Comparison of ENCODE assay signal across 32 cellular contexts in the genomic region with DNA sequence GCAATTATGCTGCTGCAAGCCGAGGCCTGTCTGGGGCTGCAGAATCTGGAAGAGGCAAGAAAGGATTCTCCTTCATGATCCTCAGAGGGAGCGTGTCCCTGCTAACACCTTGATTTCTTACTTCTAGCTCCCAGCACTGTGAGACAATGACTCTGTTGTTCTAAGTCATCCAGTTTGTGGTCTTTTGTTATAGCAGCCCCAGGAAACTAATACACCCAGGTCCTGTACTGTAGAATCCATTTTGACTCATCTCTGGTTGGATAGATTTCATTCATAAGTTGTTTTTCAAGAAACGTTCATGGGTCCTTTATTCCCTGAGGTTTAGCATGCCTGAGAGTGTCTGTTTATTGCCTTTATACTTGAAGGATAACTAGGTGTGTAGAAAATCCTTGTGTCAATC.
"Had no signal": no experiment of that assay in that cellular context is flagged by ENCODE, and none has a peak within 500 bp of the region (broad histone marks: within the 10 kb centered on the region; RNA-seq: fewer than 3 reads in every experiment).

No MANE protein-coding gene starts in this region.

- H3K79me2 ChIP-seq: parathyroid adenoma had no signal

- H3K9ac ChIP-seq: neural progenitor cell, parathyroid adenoma had no signal

- H3K4me1 ChIP-seq: neural progenitor cell, parathyroid adenoma, psoas muscle, suprapubic skin, testis, tibial artery, transverse colon, upper lobe of right lung, uterus had no signal

- H3K4me1 Mint-ChIP-seq: nephron progenitor cell, neural progenitor cell had no signal

- H3K27ac ChIP-seq: neural progenitor cell, ovary, parathyroid adenoma, psoas muscle, skin epidermis, spleen, suprapubic skin, testis, tibial artery, transverse colon, upper lobe of right lung, uterus had no signal

- H3K27me3 ChIP-seq: neural progenitor cell, ovary, spleen, suprapubic skin, testis, tibial artery, transverse colon, upper lobe of right lung, uterus had no signal

- H3K36me3 ChIP-seq: neural progenitor cell, ovary, spleen, suprapubic skin, tibial artery, transverse colon, upper lobe of right lung, uterus had no signal

- H3K4me2 ChIP-seq: neural progenitor cell, smooth muscle cell had no signal

- H3K27ac Mint-ChIP-seq: naive thymus-derived CD8-positive, alpha-beta T cell; natural killer cell treated with Interleukin-12 subunit alpha and Interleukin-12 subunit beta and Interleukin-15 and Interleukin-18, amount 100 ng/mL, for 72 hours; nephron progenitor cell; neural progenitor cell; progenitor cell of endocrine pancreas; stimulated activated memory B cell treated with anti-CD40 and anti-IgM and Interleukin-4, amounts not matched to agents 10 μg/mL and 1 μg/mL and 100 μg/mL, for 72 hours; stimulated activated naive CD8-positive, alpha-beta T cell treated with anti-CD3 and anti-CD28 coated beads, Interleukin-15, amount 100 ng/mL, for 72 hours; type B pancreatic cell had no signal

- DNase-seq: naive thymus-derived CD8-positive, alpha-beta T cell; nephron progenitor cell; occipital lobe; ovary; posterior cingulate gyrus; psoas muscle; right cardiac atrium; spleen; stimulated activated CD4-positive, alpha-beta T cell treated with anti-CD3 and anti-CD28 coated beads, Interleukin-12 subunit alpha, Interleukin-12 subunit beta, amount 100 ng/mL, for 4 hours; stimulated activated CD4-positive, alpha-beta T cell treated with anti-CD3 and anti-CD28 coated beads, Interleukin-1b, Interleukin-23, amount 100 ng/mL, for 48 hours; stimulated activated CD4-positive, alpha-beta T cell treated with anti-CD3 and anti-CD28 coated beads, Interleukin-4, amount 100 ng/mL, for 1 hour; stimulated activated CD4-positive, alpha-beta T cell treated with anti-CD3 and anti-CD28 coated beads, Interleukin-4, amount 100 ng/mL, for 4 hours; stimulated activated CD8-positive, alpha-beta memory T cell treated with anti-CD3 and anti-CD28 coated beads, Interleukin-4, amount 100 ng/mL, for 48 hours; stimulated activated naive CD4-positive, alpha-beta T cell; stimulated activated naive CD8-positive, alpha-beta T cell treated with anti-CD3 and anti-CD28 coated beads, Interleukin-15, amount 100 ng/mL, for 72 hours; stimulated activated naive CD8-positive, alpha-beta T cell treated with anti-CD3 and anti-CD28 coated beads, Interleukin-15, Interleukin-2, amounts not matched to agents 100 U/mL and 50 U/mL, for 24 hours; substantia nigra; testis; tibial artery; transverse colon; upper lobe of right lung; uterus had no signal

- H3K9me3 ChIP-seq: ovary, psoas muscle, spleen, suprapubic skin, testis, tibial artery, transverse colon, upper lobe of right lung, uterus had no signal

- H2AFZ ChIP-seq: neural progenitor cell, parathyroid adenoma had no signal

- H3K4me3 Mint-ChIP-seq: naive thymus-derived CD8-positive, alpha-beta T cell; natural killer cell treated with Interleukin-12 subunit alpha and Interleukin-12 subunit beta and Interleukin-15 and Interleukin-18, amount 100 ng/mL, for 72 hours; nephron progenitor cell; neural progenitor cell; stimulated activated memory B cell treated with anti-CD40 and anti-IgM and Interleukin-4, amounts not matched to agents 10 μg/mL and 1 μg/mL and 100 μg/mL, for 72 hours; stimulated activated naive CD8-positive, alpha-beta T cell treated with anti-CD3 and anti-CD28 coated beads, Interleukin-15, amount 100 ng/mL, for 72 hours; type B pancreatic cell had no signal

- H3K4me3 ChIP-seq: neural progenitor cell, ovary, psoas muscle, skin epidermis, smooth muscle cell, spleen, suprapubic skin, testis, tibial artery, transverse colon, upper lobe of right lung, uterus had no signal

- H3K27me3 Mint-ChIP-seq: naive thymus-derived CD8-positive, alpha-beta T cell; progenitor cell of endocrine pancreas; stimulated activated memory B cell treated with anti-CD40 and anti-IgM and Interleukin-4, amounts not matched to agents 10 μg/mL and 1 μg/mL and 100 μg/mL, for 72 hours; stimulated activated naive CD8-positive, alpha-beta T cell treated with anti-CD3 and anti-CD28 coated beads, Interleukin-15, amount 100 ng/mL, for 72 hours; type B pancreatic cell had no signal

- ATAC-seq: naive thymus-derived CD8-positive, alpha-beta T cell; natural killer cell treated with Interleukin-12 subunit alpha and Interleukin-12 subunit beta and Interleukin-15 and Interleukin-18, amount 100 ng/mL, for 72 hours; psoas muscle; right cardiac atrium; sciatic nerve; stimulated activated memory B cell treated with anti-CD40 and anti-IgM and Interleukin-4, amounts not matched to agents 10 μg/mL and 1 μg/mL and 100 μg/mL, for 72 hours; stimulated activated naive CD8-positive, alpha-beta T cell treated with anti-CD3 and anti-CD28 coated beads, Interleukin-15, amount 100 ng/mL, for 72 hours; stimulated activated naive CD8-positive, alpha-beta T cell treated with anti-CD3 and anti-CD28 coated beads, Interleukin-15, Interleukin-2, amounts not matched to agents 100 U/mL and 50 U/mL, for 24 hours; upper lobe of right lung had no signal

- H3K36me3 Mint-ChIP-seq: naive thymus-derived CD8-positive, alpha-beta T cell; natural killer cell treated with Interleukin-12 subunit alpha and Interleukin-12 subunit beta and Interleukin-15 and Interleukin-18, amount 100 ng/mL, for 72 hours; neural progenitor cell; stimulated activated memory B cell treated with anti-CD40 and anti-IgM and Interleukin-4, amounts not matched to agents 10 μg/mL and 1 μg/mL and 100 μg/mL, for 72 hours; type B pancreatic cell had no signal
